Comparison of ENCODE assay signal across 1 cellular context in genomic region chrX:48904626-48905025, GRCh38.
TF ChIP-seq lines count a peak whose summit lies in the region.

No MANE protein-coding gene starts in this region.

TF ChIP-seq in A549, 52 proteins besides CTCF, POLR2A, EP300 and RAD21 (continued from another document):
- no peak for TF ChIP-seq PBX3 (IDR thresholded peaks at IDR 0.05)
- TF ChIP-seq CBX8 (IDR thresholded peaks at IDR 0.05) = no peak
- no peak for TF ChIP-seq HEYL (CRISPR knock-in tag; IDR thresholded peaks at IDR 0.05)
- TF ChIP-seq EHMT2 (IDR thresholded peaks at IDR 0.05; ENCODE audit: low read depth) = no peak
- no peak for TF ChIP-seq EHF (CRISPR knock-in tag; IDR thresholded peaks at IDR 0.05)
- no peak for TF ChIP-seq ZFP36 (IDR thresholded peaks at IDR 0.05; ENCODE audit: borderline replicate concordance, partially characterized antibody)
- TF ChIP-seq NFE2L2 (conservative IDR thresholded peaks at IDR 0.05; ENCODE audit: low read length) = no peak
- no peak for TF ChIP-seq CHD2 (IDR thresholded peaks at IDR 0.05; ENCODE audit: low read length, partially characterized antibody)
- no peak for TF ChIP-seq HDAC2 (IDR thresholded peaks at IDR 0.05)
- no peak for TF ChIP-seq CHD4 (IDR thresholded peaks at IDR 0.05; ENCODE audit: borderline replicate concordance)
TF ChIP-seq in A549: peak in this region for 0.
